Comparison of ENCODE assay signal across 14 cellular contexts in genomic region chr1:113879459-113880038, GRCh38.
DNase-seq lines count a peak whose midpoint lies in the region; ATAC-seq and TF ChIP-seq lines count a peak whose summit lies in the region.
"Had no signal": no experiment of that assay in that cellular context is flagged by ENCODE, and none has a peak within 500 bp of the region (broad histone marks: within the 10 kb centered on the region; RNA-seq: fewer than 3 reads in every experiment).

No MANE protein-coding gene starts in this region.

- no peak overlapping the region for H3K4me3 ChIP-seq in fibroblast of mammary gland (ENCODE audit: control insufficient read depth, low read depth, low read length)
- H3K4me3 ChIP-seq: BLaER1, sigmoid colon, uterus had no signal

- H3K4me1 Mint-ChIP-seq in stimulated activated naive CD8-positive, alpha-beta T cell treated with anti-CD3 and anti-CD28 coated beads, Interleukin-15, amount 100 ng/mL, for 72 hours, result peaks cover 31% of the 10 kb centered on the region

- no peak for TF ChIP-seq CTCF in fibroblast of mammary gland (conservative IDR thresholded peaks at IDR 0.05; ENCODE audit: control insufficient read depth, insufficient read depth, low read depth, low read length)

- peak; percentile 10 for DNase-seq in HuH-7 (ENCODE audit: low spot score)
- DNase-seq in fibroblast of mammary gland (ENCODE audit: low read depth), result peak; percentile 8
- DNase-seq in stimulated activated naive CD8-positive, alpha-beta T cell treated with anti-CD3 and anti-CD28 coated beads, Interleukin-15, amount 100 ng/mL, for 72 hours, result no peak
- DNase-seq in hepatic stellate cell (ENCODE audit: low spot score), result no peak
- DNase-seq: activated CD8-positive, alpha-beta memory T cell treated with anti-CD3 and anti-CD28 coated beads, Interleukin-2, amount 50 U/mL, for 4 hours; activated naive CD8-positive, alpha-beta T cell treated with anti-CD3 and anti-CD28 coated beads for 36 hours; central memory CD4-positive, alpha-beta T cell; NCI-H226; sigmoid colon; stimulated activated naive CD4-positive, alpha-beta T cell; uterus had no signal

- no peaks in the 10 kb centered on the region for H3K27me3 Mint-ChIP-seq in stimulated activated naive CD8-positive, alpha-beta T cell treated with anti-CD3 and anti-CD28 coated beads, Interleukin-15, amount 100 ng/mL, for 72 hours
- H3K27me3 Mint-ChIP-seq: activated naive CD8-positive, alpha-beta T cell treated with anti-CD3 and anti-CD28 coated beads for 36 hours had no signal

- no peak overlapping the region for H3K27ac Mint-ChIP-seq in stimulated activated naive CD8-positive, alpha-beta T cell treated with anti-CD3 and anti-CD28 coated beads, Interleukin-15, amount 100 ng/mL, for 72 hours

- H3K9me3 Mint-ChIP-seq in stimulated activated naive CD8-positive, alpha-beta T cell treated with anti-CD3 and anti-CD28 coated beads, Interleukin-15, amount 100 ng/mL, for 72 hours, result no peaks in the 10 kb centered on the region
- H3K9me3 Mint-ChIP-seq: activated naive CD8-positive, alpha-beta T cell treated with anti-CD3 and anti-CD28 coated beads for 36 hours had no signal

- ATAC-seq in GM18907 (IDR thresholded peaks at IDR 0.05; ENCODE audit: unreplicated experiment), result peak; percentile 13
- ATAC-seq in stimulated activated naive CD8-positive, alpha-beta T cell treated with anti-CD3 and anti-CD28 coated beads, Interleukin-15, amount 100 ng/mL, for 72 hours, result no peak

- H3K4me3 Mint-ChIP-seq in stimulated activated naive CD8-positive, alpha-beta T cell treated with anti-CD3 and anti-CD28 coated beads, Interleukin-15, amount 100 ng/mL, for 72 hours, result no peak overlapping the region
- H3K4me3 Mint-ChIP-seq: activated naive CD8-positive, alpha-beta T cell treated with anti-CD3 and anti-CD28 coated beads for 36 hours; neural crest cell had no signal

Comparison
In these comparisons a context has a peak if more than half of its experiments do, and no peak if none do; other contexts are left out.
1. DNase-seq: peak in HuH-7 (single experiment) and fibroblast of mammary gland (single experiment); none in stimulated activated naive CD8-positive, alpha-beta T cell treated with anti-CD3 and anti-CD28 coated beads, Interleukin-15, amount 100 ng/mL, for 72 hours (0 of 2) and hepatic stellate cell (single experiment).